8 cellular contexts compared by ENCODE assay signal in the genomic region with DNA sequence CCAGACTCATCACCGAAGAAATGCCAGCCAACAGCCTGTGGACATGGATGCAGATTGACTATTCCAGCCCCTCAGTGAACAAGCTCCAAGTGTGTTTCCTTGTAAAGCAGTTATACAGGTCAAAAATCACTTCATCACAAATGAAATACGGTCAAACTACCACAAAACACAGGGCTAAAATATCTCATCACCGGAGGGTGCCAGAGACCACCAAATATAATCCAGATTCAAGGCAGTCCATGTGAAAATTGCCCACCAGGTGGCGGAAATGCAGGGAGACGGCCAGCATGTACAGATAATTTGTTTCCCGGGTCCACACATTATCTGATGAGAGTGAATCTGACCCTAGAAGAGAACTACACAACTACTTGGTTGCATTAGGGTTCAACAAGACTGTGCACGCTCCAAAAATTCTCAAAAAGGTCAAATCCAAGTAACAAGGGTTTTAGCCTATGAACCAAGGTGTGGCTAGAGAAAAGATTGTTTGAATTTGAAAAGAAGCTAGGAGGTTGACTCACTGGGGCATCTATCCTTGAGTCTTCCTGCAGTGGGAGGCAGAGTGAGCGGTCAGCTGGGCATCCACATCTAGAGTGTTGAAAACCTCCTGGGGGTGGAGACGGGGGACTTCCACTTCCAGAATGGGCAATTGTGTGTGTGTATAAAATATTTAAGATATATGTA.
A peak's percentile ranks its signal among the peaks of the same experiment; 100 is the strongest.
DNase-seq lines count a peak whose midpoint lies in the region; ATAC-seq and TF ChIP-seq lines count a peak whose summit lies in the region.

No MANE protein-coding gene starts in this region.

- no peaks in the 10 kb centered on the region for H3K9me3 ChIP-seq in mucosa of descending colon

- intact Hi-C loops in mucosa of descending colon (cut with DNase I, micrococcal nuclease) = loop anchor here (2.0 to 5.0 kb wide), 2 partner anchors 102 to 170 kb away; no protein-coding TSS in a partner anchor

- peaks cover 4 to 5% of the 10 kb centered on the region in 2 donors for H3K4me1 Mint-ChIP-seq in effector memory CD8-positive, alpha-beta T cell (ENCODE audit: low read depth in 2 of 2)

- DNase-seq in AG09319 (ENCODE audit: extremely low read depth, low read depth) (peak; percentile 25), H4 (ENCODE audit: low spot score) (peak; percentile 32), NCI-H748 treated with DMSO at 0.1 percent for 48 hours (lab: John Stamatoyannopoulos, UW) (peak; percentile 48), mucosa of descending colon (peak in 2 of 3 donors; percentile 67 to 95)
- DNase-seq in activated CD8-positive, alpha-beta memory T cell treated with anti-CD3 and anti-CD28 coated beads for 1 hour (ENCODE audit: extremely low read depth in 1 of 2, low read depth in 1 of 2) = peak; percentile 50 to 56
- DNase-seq in effector memory CD8-positive, alpha-beta T cell = peak; percentile 69 to 78 (median 71)
- DNase-seq in stimulated activated CD8-positive, alpha-beta memory T cell treated with anti-CD3 and anti-CD28 coated beads, Interleukin-7, amount 100 ng/mL, for 4 hours (ENCODE audit: low read depth in 2 of 2) = peak; percentile 52 to 57

- H3K36me3 Mint-ChIP-seq in effector memory CD8-positive, alpha-beta T cell (ENCODE audit: insufficient read depth) = no peaks in the 10 kb centered on the region

- H3K9me3 Mint-ChIP-seq in effector memory CD8-positive, alpha-beta T cell = no peaks in the 10 kb centered on the region

- H3K27me3 Mint-ChIP-seq in effector memory CD8-positive, alpha-beta T cell = peaks cover 10 to 40% of the 10 kb centered on the region in 2 donors

- H3K4me1 ChIP-seq in mucosa of descending colon (ENCODE audit: low read depth) = no peaks in the 10 kb centered on the region

- H3K4me3 Mint-ChIP-seq in effector memory CD8-positive, alpha-beta T cell = no peak overlapping the region

- H3K36me3 ChIP-seq in mucosa of descending colon (ENCODE audit: low read depth) = no peaks in the 10 kb centered on the region

- H3K4me3 ChIP-seq in mucosa of descending colon = no peak overlapping the region

- peak; percentile 61 for ATAC-seq in effector memory CD8-positive, alpha-beta T cell (replicated peaks)
- ATAC-seq in mucosa of descending colon (peak; percentile 78), GM21619 (IDR thresholded peaks at IDR 0.05; ENCODE audit: unreplicated experiment) (no peak)

- H3K27ac Mint-ChIP-seq in effector memory CD8-positive, alpha-beta T cell = no peak overlapping the region

- TF ChIP-seq CTCF in AG09319 (IDR thresholded peaks at IDR 0.05; ENCODE audit: low read depth, low read length) (peak; percentile 68), mucosa of descending colon (IDR thresholded peaks at IDR 0.05) (peak; percentile 62)

Comparison
In these comparisons a context has a peak if more than half of its experiments do, and no peak if none do; other contexts are left out.
1. DNase-seq: peak in every context shown above with its lines; median percentile 81 in mucosa of descending colon; 71 in effector memory CD8-positive, alpha-beta T cell; 54 in stimulated activated CD8-positive, alpha-beta memory T cell treated with anti-CD3 and anti-CD28 coated beads, Interleukin-7, amount 100 ng/mL, for 4 hours; 53 in activated CD8-positive, alpha-beta memory T cell treated with anti-CD3 and anti-CD28 coated beads for 1 hour; 48 in NCI-H748 treated with DMSO at 0.1 percent for 48 hours; 32 in H4; 25 in AG09319.